8 cellular contexts compared by ENCODE assay signal in the genomic region with DNA sequence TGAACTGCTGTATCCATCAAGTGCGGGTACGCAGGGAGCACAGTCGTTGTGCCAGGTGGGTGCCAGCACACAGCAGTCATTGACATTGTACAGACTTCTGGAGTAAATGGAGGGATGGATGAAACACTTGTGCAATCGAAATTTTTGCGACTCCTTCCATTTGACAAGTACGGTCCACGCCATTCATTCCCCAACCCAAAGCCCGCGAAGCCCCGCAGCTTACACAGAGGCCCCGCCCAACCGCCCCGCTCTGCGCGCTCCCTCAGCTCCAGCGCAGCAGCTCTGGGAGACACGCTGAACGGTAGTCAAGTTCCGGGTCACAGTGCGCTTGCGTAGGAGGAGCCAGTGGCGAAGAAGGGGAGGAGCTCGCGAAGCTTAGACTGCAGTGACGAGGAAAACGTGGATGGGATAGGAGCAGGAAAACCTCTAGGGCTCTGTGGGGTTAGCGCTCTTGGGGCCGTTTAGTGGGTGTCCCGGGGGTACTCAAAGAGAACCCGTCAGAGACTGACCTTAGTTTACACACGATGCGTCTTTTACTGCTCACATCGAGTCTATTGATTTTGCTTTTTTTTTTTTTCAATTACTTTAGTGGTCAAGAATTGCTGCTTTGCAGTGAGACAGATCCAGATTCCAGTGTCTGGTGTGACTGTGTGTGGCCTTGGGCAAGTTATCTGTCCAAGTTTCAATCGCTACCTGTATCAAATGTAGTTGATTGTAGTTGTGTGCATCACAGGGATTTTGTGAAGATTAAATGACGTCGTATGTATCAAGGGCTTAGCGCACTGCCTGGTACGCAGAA. TPM values are rescaled to one million over a fixed set of nuclear protein-coding genes. Genes with fewer than 3 reads are reported as not detected.
DNase-seq lines count a peak whose midpoint lies in the region; ATAC-seq and TF ChIP-seq lines count a peak whose summit lies in the region.

No MANE protein-coding gene starts in this region.

- no peaks in the 10 kb centered on the region for H3K36me3 ChIP-seq in CD8-positive, alpha-beta T cell (ENCODE audit: insufficient read depth, low read length)

- H3K4me1 ChIP-seq in CD8-positive, alpha-beta T cell (ENCODE audit: insufficient read depth, low read length) = peaks cover 9% of the 10 kb centered on the region

- POLR2A ChIA-PET in CD8-positive, alpha-beta T cell (lab: Charles Lee) = interaction anchor here (0.8 to 1.4 kb wide), 3 partner anchors 13 to 60 kb away, joined by 5 to 12 read pairs (median 5); partner anchors contain the start of gene MSANTD3

- intact Hi-C loops in CD8-positive, alpha-beta T cell (cut with DNase I, micrococcal nuclease) = loop anchor here (1.0 to 10.0 kb wide), 8 partner anchors 16 to 983 kb away; partner anchors contain the start of genes INVS (in 2 of the 2), TEX10 (in 2 of the 2), ERP44 (in 1 of the 2) and MRPL50 (in 1 of the 2)

- H3K27me3 Mint-ChIP-seq in CD8-positive, alpha-beta T cell (ENCODE audit: low read depth) = peaks cover 26% of the 10 kb centered on the region

- H3K27ac ChIP-seq in CD8-positive, alpha-beta T cell (ENCODE audit: low read depth, low read length) = peak overlapping the region; percentile 25

- no peaks in the 10 kb centered on the region for H3K9me3 Mint-ChIP-seq in CD8-positive, alpha-beta T cell

- peaks cover 13% of the 10 kb centered on the region for H3K4me1 Mint-ChIP-seq in CD8-positive, alpha-beta T cell (ENCODE audit: low read depth)

- TF ChIP-seq CTCF in CD8-positive, alpha-beta T cell (IDR thresholded peaks at IDR 0.05) = no peak

- CTCF ChIA-PET in CD8-positive, alpha-beta T cell (lab: Charles Lee) = interaction anchor here (1.1 kb wide), 1 partner anchor 60 kb away, joined by 3 read pairs; no protein-coding TSS in a partner anchor

- H3K4me3 ChIP-seq in CD8-positive, alpha-beta T cell (ENCODE audit: low read depth, low read length) = peak overlapping the region; percentile 57

- H3K27me3 ChIP-seq in CD8-positive, alpha-beta T cell (ENCODE audit: insufficient read depth, low read length) = no peaks in the 10 kb centered on the region

- no peaks in the 10 kb centered on the region for H3K9me3 ChIP-seq in CD8-positive, alpha-beta T cell (ENCODE audit: low read length)

- DNase-seq in CD8-positive, alpha-beta T cell = peak; percentile 60 to 89 (median 84)
- peak; percentile 98 for DNase-seq in HPDE6-E6E7 (ENCODE audit: extremely low spot score)
- DNase-seq in NK-92 treated with Interleukin-12 subunit alpha and Interleukin-12 subunit beta, amount 100 ng/mL, for 24 hours (lab: John Stamatoyannopoulos, UW) = peak; percentile 50
- DNase-seq in activated CD8-positive, alpha-beta memory T cell treated with anti-CD3 and anti-CD28 coated beads, Interleukin-2, amount 50 U/mL, for 4 hours = peak; percentile 84
- DNase-seq in epidermal melanocyte (ENCODE audit: insufficient read length, low spot score) = peak; percentile 91
- peak; percentile 95 for DNase-seq in midbrain (lab: John Stamatoyannopoulos, UW)
- DNase-seq in stimulated activated CD8-positive, alpha-beta memory T cell treated with anti-CD3 and anti-CD28 coated beads, Interleukin-15, amount 100 ng/mL, for 4 hours (ENCODE audit: low read depth in 2 of 2) = peak; percentile 73 to 83

- peak overlapping the region; percentile 94 for H3K4me3 Mint-ChIP-seq in CD8-positive, alpha-beta T cell

- ATAC-seq in CD8-positive, alpha-beta T cell = peak; percentile 100
- ATAC-seq in GM19467 (IDR thresholded peaks at IDR 0.05; ENCODE audit: unreplicated experiment) = peak; percentile 100

- no peaks in the 10 kb centered on the region for H3K36me3 Mint-ChIP-seq in CD8-positive, alpha-beta T cell

- peak overlapping the region; percentile 83 for H3K27ac Mint-ChIP-seq in CD8-positive, alpha-beta T cell

RNA-seq across cellular contexts. Expression of gene MSANTD3, which starts 15.3 kb away (rescaled TPM):
- total RNA-seq in CD8-positive, alpha-beta T cell = 10 to 100 TPM; 10.2 to 10.8 TPM

RNA-seq across cellular contexts. Expression of gene TEX10, which starts 58.9 kb away (rescaled TPM):
- 1 to 10 TPM; 9.5 to 9.8 TPM for total RNA-seq in CD8-positive, alpha-beta T cell

Comparison
In these comparisons a context has a peak if more than half of its experiments do, and no peak if none do; other contexts are left out.
1. Peak in every context shown above with its lines: DNase-seq, ATAC-seq, H3K4me3 ChIP-seq and H3K27ac ChIP-seq.